In genomic region chr16:84084570-84085270, GRCh38 we compare ENCODE assay signal across 1 cellular context.
A peak's percentile ranks its signal among the peaks of the same experiment; 100 is the strongest.
TF ChIP-seq lines count a peak whose summit lies in the region.

No MANE protein-coding gene starts in this region.

TF ChIP-seq in H1, 55 proteins besides CTCF, POLR2A, EP300 and RAD21:
- TF ChIP-seq GABPA (IDR thresholded peaks at IDR 0.05; ENCODE audit: borderline replicate concordance, insufficient read depth, low read length) (peak; percentile 56; the same call in 1 of the 2 replicates), POLR2AphosphoS5 (IDR thresholded peaks at IDR 0.05; ENCODE audit: low read depth, low read length) (peak; percentile 25; the same call in 1 of the 2 replicates), CREB1 (IDR thresholded peaks at IDR 0.05) (peak; percentile 50; the same call in 1 of the 2 replicates), TBP (IDR thresholded peaks at IDR 0.05; ENCODE audit: low read depth, low read length) (no peak), TCF12 (IDR thresholded peaks at IDR 0.05; ENCODE audit: low read depth, low read length) (peak; percentile 65; the same call in 1 of the 2 replicates), MAX (IDR thresholded peaks at IDR 0.05) (no peak), CEBPB (IDR thresholded peaks at IDR 0.05; ENCODE audit: low read depth, low read length) (0 out of 2 replicates have a peak, but pooled peaks have one; percentile 24), SIN3A (conservative IDR thresholded peaks at IDR 0.05 in 1 of 2, IDR thresholded peaks at IDR 0.05 in 1 of 2; ENCODE audit: low read depth in 1 of 2, low read length in 2 of 2) (peak in 1 of 2 experiments; percentile 80; a peak in 2 of 4 replicates)
